Comparison of ENCODE assay signal across 8 cellular contexts in genomic region chr6:136788069-136788902, GRCh38. TPM values are rescaled to one million over a fixed set of nuclear protein-coding genes. Genes with fewer than 3 reads are reported as not detected.
DNase-seq lines count a peak whose midpoint lies in the region; ATAC-seq, FAIRE-seq and TF ChIP-seq lines count a peak whose summit lies in the region.

No MANE protein-coding gene starts in this region.

- H3K36me3 Mint-ChIP-seq in natural killer cell, result no peaks in the 10 kb centered on the region

- H3K27me3 ChIP-seq in GM12878 (replicated peaks in 1 of 2; ENCODE audit: control insufficient read depth in 2 of 2, insufficient read depth in 2 of 2, low read length in 1 of 2) (no peaks in the 10 kb centered on the region), gastrocnemius medialis (no peaks in the 10 kb centered on the region)

- no peak for FAIRE-seq in GM12878 (lab: Jason Lieb, UNC)

- 4% methylated on average over 7 of the region's 7 CpGs for WGBS in GM12878 (ENCODE audit: insufficient coverage, insufficient replicate concordance, low lambda C conversion rate, missing lambda C conversion rate)

- TSS peak; percentile 47 for BruUV-seq in GM12878 (replicated peaks; lab: Mats Ljungman, UMichigan)

- in situ Hi-C loops in GM12878 (cut with MboI) (loop anchor here (5.0 kb wide), 1 partner anchor 71 kb away; no protein-coding TSS in a partner anchor), ACHN (cut with HindIII; ENCODE audit: low pct_ligation_motif_present, low pct_unique_long_range_greater_than_20kb, low sequenced_read_pairs) (no loop called here), gastrocnemius medialis (cut with MboI; ENCODE audit: low sequenced_read_pairs in 4 of 4) (no loop called here)

- H3K4me1 ChIP-seq in GM12878 (ENCODE audit: control insufficient read depth, insufficient read depth, low read length) (peaks cover 17% of the 10 kb centered on the region), gastrocnemius medialis (peaks cover 15 to 37% of the 10 kb centered on the region in 2 donors)

- SMC1A ChIA-PET in GM12878 (lab: Charles Lee; ENCODE audit: uncharacterized antibody, unreplicated experiment), result interaction anchor here (0.8 to 13.3 kb wide), 9 partner anchors 14 to 142 kb away, joined by 3 to 446 read pairs (median 48); no protein-coding TSS in a partner anchor

- peak; percentile 80 for DNase-seq in EL
- DNase-seq in MV-4-11 (lab: John Stamatoyannopoulos, UW), result peak; percentile 72
- no peak for DNase-seq in GM12878 (ENCODE audit: low read depth, low spot score)
- no peak for DNase-seq in natural killer cell
- DNase-seq in ACHN, result no peak
- no peak for DNase-seq in NCI-H1436 (lab: John Stamatoyannopoulos, UW)
- no peak for DNase-seq in GM19240 (ENCODE audit: insufficient read length, low spot score)
- no peak for DNase-seq in gastrocnemius medialis

- peak overlapping the region; percentile 96 for H3K27ac Mint-ChIP-seq in natural killer cell

- peaks cover 2 to 12% of the 10 kb centered on the region in 2 experiments; a peak in 3 of 4 replicates for H3K36me3 ChIP-seq in GM12878 (ENCODE audit: control insufficient read depth in 2 of 2, insufficient read depth in 2 of 2, low read length in 1 of 2)
- H3K36me3 ChIP-seq in gastrocnemius medialis, result no peaks in the 10 kb centered on the region

- CTCF ChIA-PET in GM12878 (lab: Yijun Ruan, JAX), result interaction anchor here (1.1 to 9.8 kb wide), 9 partner anchors 13 to 144 kb away, joined by 4 to 411 read pairs (median 18); no protein-coding TSS in a partner anchor

- H3K9me3 ChIP-seq in GM12878 (replicated peaks; ENCODE audit: control insufficient read depth, insufficient read depth, low read length) (no peaks in the 10 kb centered on the region), gastrocnemius medialis (no peaks in the 10 kb centered on the region)

- POLR2A ChIA-PET in GM12878 (lab: Charles Lee), result interaction anchor here (1.2 to 10.1 kb wide), 6 partner anchors 15 to 194 kb away, joined by 3 to 265 read pairs (median 109); no protein-coding TSS in a partner anchor

- H3K27ac ChIP-seq in GM12878 (ENCODE audit: control insufficient read depth, insufficient read depth) (peak overlapping the region; percentile 98), gastrocnemius medialis (peak overlapping the region in 2 of 4 donors; percentile 22 to 33)

- 0 out of 4 replicates have a peak, but pooled peaks of 1 of the 2 experiments have one; percentile 28 for TF ChIP-seq EP300 in GM12878 (IDR thresholded peaks at IDR 0.05; ENCODE audit: borderline replicate concordance in 1 of 2, control insufficient read depth in 1 of 2, low read depth in 2 of 2, low read length in 2 of 2)

- peak overlapping the region; percentile 76 for H3K9ac ChIP-seq in GM12878 (ENCODE audit: control insufficient read depth, insufficient read depth, low read length)

- peak overlapping the region; percentile 86 for H3K4me3 Mint-ChIP-seq in natural killer cell

- peak overlapping the region; percentile 94 for H3K4me2 ChIP-seq in GM12878 (ENCODE audit: control insufficient read depth, insufficient read depth)

- TF ChIP-seq RAD21 in GM12878 (IDR thresholded peaks at IDR 0.05; ENCODE audit: insufficient read depth, low read depth, low read length), result no peak

- intact Hi-C loops in GM12878 (cut with micrococcal nuclease; ENCODE audit: unreplicated experiment), result loop anchor here (1.0 kb wide), 1 partner anchor 24 kb away; no protein-coding TSS in a partner anchor
- intact Hi-C loops in natural killer cell (cut with micrococcal nuclease), result no loop called here
- intact Hi-C loops in gastrocnemius medialis (cut with DNase I; ENCODE audit: low total_unique reads), result loop anchor here (2.0 kb wide), 1 partner anchor 13 kb away; no protein-coding TSS in a partner anchor

- peak overlapping the region; percentile 71 for H3K4me3 ChIP-seq in GM12878
- H3K4me3 ChIP-seq in gastrocnemius medialis, result no peak overlapping the region

- H3K27me3 Mint-ChIP-seq in natural killer cell (ENCODE audit: low read depth in 2 of 2), result no peaks in the 10 kb centered on the region

- peaks cover 99% of the 10 kb centered on the region for H3K79me2 ChIP-seq in GM12878 (ENCODE audit: control insufficient read depth, insufficient read depth, low read length)

- TF ChIP-seq POLR2A in GM12878 (IDR thresholded peaks at IDR 0.05; ENCODE audit: low read depth, low read length) (no peak), gastrocnemius medialis (IDR thresholded peaks at IDR 0.05) (no peak)

- no peak overlapping the region for H2AFZ ChIP-seq in GM12878 (ENCODE audit: control insufficient read depth, low read depth, low read length)

- no peak for TF ChIP-seq CTCF in GM12878 (IDR thresholded peaks at IDR 0.05 in 2 of 3, conservative IDR thresholded peaks at IDR 0.05 in 1 of 3; ENCODE audit: control insufficient read depth in 2 of 3, extremely low read depth in 1 of 3, insufficient read depth in 1 of 3, low read depth in 3 of 3, low read length in 3 of 3)
- TF ChIP-seq CTCF in natural killer cell (IDR thresholded peaks at IDR 0.05), result no peak
- no peak for TF ChIP-seq CTCF in gastrocnemius medialis (IDR thresholded peaks at IDR 0.05 in 4 of 5, conservative IDR thresholded peaks at IDR 0.05 in 1 of 5)

- ATAC-seq in GM12878 (peak; percentile 7), natural killer cell (peak; percentile 25 to 35 (median 34)), gastrocnemius medialis (no peak)

- no peaks in the 10 kb centered on the region for H4K20me1 ChIP-seq in GM12878 (ENCODE audit: control insufficient read depth, insufficient read depth)

- RAD21 ChIA-PET in GM12878 (lab: Charles Lee; ENCODE audit: unreplicated experiment), result interaction anchor here (0.7 to 12.6 kb wide), 13 partner anchors 15 to 498 kb away, joined by 3 to 405 read pairs (median 6); partner anchors contain the start of gene BCLAF1

- H3K4me1 Mint-ChIP-seq in natural killer cell, result peaks cover 76 to 78% of the 10 kb centered on the region in 2 donors

- H3K9me3 Mint-ChIP-seq in natural killer cell, result peaks cover 2 to 8% of the 10 kb centered on the region in 2 donors

TF ChIP-seq in GM12878, 131 proteins besides CTCF, POLR2A, EP300 and RAD21 (continues in another document):
- TF ChIP-seq ASH2L (IDR thresholded peaks at IDR 0.05; ENCODE audit: borderline replicate concordance, low read depth) (no peak), SPI1 (IDR thresholded peaks at IDR 0.05; ENCODE audit: borderline replicate concordance, insufficient read depth, low read depth, low read length) (no peak), FOXM1 (IDR thresholded peaks at IDR 0.05; ENCODE audit: low read depth, low read length) (no peak), MEF2B (IDR thresholded peaks at IDR 0.05; ENCODE audit: partially characterized antibody, poor library complexity, severe bottlenecking) (no peak), EGR1 (IDR thresholded peaks at IDR 0.05; ENCODE audit: borderline replicate concordance in 1 of 2, low read depth in 2 of 2, low read length in 2 of 2) (no peak), TCF12 (IDR thresholded peaks at IDR 0.05; ENCODE audit: low read depth, low read length) (no peak)

RNA-seq across cellular contexts. Expression of gene MAP3K5, which starts 4.0 kb away (rescaled TPM):
- 212 and 228 TPM in 2 replicates for total RNA-seq in GM12878 (2013; cell fraction: nucleolus; rRNA removed)
- 28.9 and 33.4 TPM in 2 replicates for total RNA-seq in GM12878 (2014; rRNA removed)
- total RNA-seq in GM12878 (2014; rRNA removed; fragmentation: Illumina TruSeq; extraction: Trizol), result 31.4 and 32.6 TPM in 2 replicates
- total RNA-seq in GM12878 (2021), result 31.6 TPM in 2 replicates
- 33.8 TPM for polyA plus RNA-seq in GM12878 (2011; ENCODE audit: low read depth)
- 34.3 and 46.0 TPM in 2 replicates for polyA plus RNA-seq in GM12878 (2011; rRNA removed)
- 15.7 and 17.7 TPM in 2 replicates for polyA plus RNA-seq in GM12878 (2011; cell fraction: cytosol; rRNA removed)
- polyA plus RNA-seq in GM12878 (2011; cell fraction: nucleus; rRNA removed), result 23.9 and 28.8 TPM in 2 replicates
- polyA plus RNA-seq in GM12878 (2012), result 20.4 and 35.3 TPM in 2 replicates
- polyA plus RNA-seq in GM12878 (2014; fragmentation: Illumina TruSeq; extraction: Trizol), result 30.9 and 39.1 TPM in 2 replicates
- 10 to 100 TPM in 1 of 2 experiments, 1 to 10 TPM in 1; 5.4 to 11.1 TPM for polyA plus RNA-seq in GM12878 (2014; fragmentation: Nextera tagmentation; extraction: Ambion mirVana)
- 17.5 and 18.2 TPM in 2 replicates for polyA plus RNA-seq in GM12878 (2014; rRNA removed)
- polyA plus RNA-seq in GM12878 (2016; fragmentation: Nextera tagmentation; extraction: Ambion mirVana), result 10 to 100 TPM in 1 of 2 experiments, 1 to 10 TPM in 1; 8.3 to 23.9 TPM
- 49.0 and 54.4 TPM in 2 replicates for polyA minus RNA-seq in GM12878 (2011; rRNA and poly(A)+ RNA removed)
- 16.2 and 17.7 TPM in 2 replicates for polyA minus RNA-seq in GM12878 (2011; cell fraction: cytosol; rRNA and poly(A)+ RNA removed)
- 40.9 and 59.3 TPM in 2 replicates for polyA minus RNA-seq in GM12878 (2011; cell fraction: nucleus; rRNA and poly(A)+ RNA removed)
- total RNA-seq in natural killer cell, result 10 to 100 TPM; 19.7 to 36.7 (median 35.4) TPM
- total RNA-seq in gastrocnemius medialis, result 10 to 100 TPM in 1 of 4 donors, 1 to 10 TPM in 3; 2.9 to 46.9 (median 4.9) TPM

RNA-seq across cellular contexts. Expression of gene PEX7, which starts 34.1 kb away (rescaled TPM):
- 10.3 and 11.1 TPM in 2 replicates for total RNA-seq in GM12878 (2013; cell fraction: nucleolus; rRNA removed)
- 11.0 and 12.4 TPM in 2 replicates for total RNA-seq in GM12878 (2014; rRNA removed)
- total RNA-seq in GM12878 (2014; rRNA removed; fragmentation: Illumina TruSeq; extraction: Trizol), result 6.8 and 7.6 TPM in 2 replicates
- total RNA-seq in GM12878 (2021), result 5.9 and 6.7 TPM in 2 replicates
- polyA plus RNA-seq in GM12878 (2011; ENCODE audit: low read depth), result 3.9 TPM
- 11.6 and 14.8 TPM in 2 replicates for polyA plus RNA-seq in GM12878 (2011; rRNA removed)
- polyA plus RNA-seq in GM12878 (2011; cell fraction: cytosol; rRNA removed), result 8.9 and 9.0 TPM in 2 replicates
- 5.6 and 6.5 TPM in 2 replicates for polyA plus RNA-seq in GM12878 (2011; cell fraction: nucleus; rRNA removed)
- polyA plus RNA-seq in GM12878 (2012), result 4.4 and 5.8 TPM in 2 replicates
- polyA plus RNA-seq in GM12878 (2014; fragmentation: Illumina TruSeq; extraction: Trizol), result 6.1 and 7.7 TPM in 2 replicates
- polyA plus RNA-seq in GM12878 (2014; fragmentation: Nextera tagmentation; extraction: Ambion mirVana), result 1 to 10 TPM in 1 of 2 experiments, under 1 TPM in 1; 0.58 to 2.7 TPM
- polyA plus RNA-seq in GM12878 (2014; rRNA removed), result 10.9 and 12.4 TPM in 2 replicates
- polyA plus RNA-seq in GM12878 (2016; fragmentation: Nextera tagmentation; extraction: Ambion mirVana), result 10 to 100 TPM; 10.9 to 12.3 TPM
- 6.7 and 7.0 TPM in 2 replicates for polyA minus RNA-seq in GM12878 (2011; rRNA and poly(A)+ RNA removed)
- polyA minus RNA-seq in GM12878 (2011; cell fraction: cytosol; rRNA and poly(A)+ RNA removed), result 2.9 and 3.5 TPM in 2 replicates
- polyA minus RNA-seq in GM12878 (2011; cell fraction: nucleus; rRNA and poly(A)+ RNA removed), result 5.9 and 11.9 TPM in 2 replicates
- total RNA-seq in natural killer cell, result 1 to 10 TPM; 2.4 to 3.6 (median 2.5) TPM
- total RNA-seq in gastrocnemius medialis, result 10 to 100 TPM in 1 of 4 donors, 1 to 10 TPM in 2, under 1 TPM in 1; 0.32 to 10.6 (median 6.0) TPM

Comparison
In these comparisons a context has a peak if more than half of its experiments do, and no peak if none do; other contexts are left out.
1. DNase-seq: peak in EL (single experiment) and MV-4-11 (single experiment); none in GM12878 (single experiment), natural killer cell (single experiment), ACHN (single experiment), NCI-H1436 (single experiment), GM19240 (single experiment) and gastrocnemius medialis (0 of 2).
2. ATAC-seq: peak in GM12878 (single experiment) and natural killer cell (3 of 3); none in gastrocnemius medialis (0 of 2).